Comparison of ENCODE assay signal across 1 cellular context in the genomic region with DNA sequence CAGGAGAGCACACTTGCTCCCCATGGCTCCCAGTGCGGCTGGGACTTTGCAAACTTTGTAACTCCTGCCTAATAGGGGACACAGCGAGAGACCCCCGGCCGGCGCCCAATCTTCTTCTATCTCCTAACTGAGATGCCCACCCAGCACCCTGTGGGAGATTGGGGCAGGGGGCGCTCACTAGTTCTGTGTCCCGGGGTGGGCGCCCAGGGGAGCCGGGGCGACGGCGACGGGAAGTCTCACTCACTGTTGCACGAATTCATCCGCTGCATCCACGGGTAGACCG.
TF ChIP-seq lines count a peak whose summit lies in the region.

No MANE protein-coding gene starts in this region.

TF ChIP-seq in endothelial cell of umbilical vein, 7 proteins besides CTCF, POLR2A, EP300 and RAD21:
- TF ChIP-seq, protein P1, sequence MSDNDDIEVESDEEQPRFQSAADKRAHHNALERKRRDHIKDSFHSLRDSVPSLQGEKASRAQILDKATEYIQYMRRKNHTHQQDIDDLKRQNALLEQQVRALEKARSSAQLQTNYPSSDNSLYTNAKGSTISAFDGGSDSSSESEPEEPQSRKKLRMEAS (IDR thresholded peaks at IDR 0.05; ENCODE audit: insufficient read depth, insufficient read length), result no peak
- TF ChIP-seq EZH2 (IDR thresholded peaks at IDR 0.05; ENCODE audit: borderline replicate concordance, low read depth, low read length, severe bottlenecking) (no peak), GATA2 (IDR thresholded peaks at IDR 0.05; ENCODE audit: insufficient read depth, insufficient read length, low read depth, low read length) (no peak), JUN (IDR thresholded peaks at IDR 0.05; ENCODE audit: borderline replicate concordance, insufficient read depth, insufficient read length, low read depth) (no peak), FOS (IDR thresholded peaks at IDR 0.05; ENCODE audit: borderline replicate concordance, insufficient read depth, low read length) (no peak), POLR2AphosphoS5 (IDR thresholded peaks at IDR 0.05; ENCODE audit: insufficient read depth, low read depth, low read length) (no peak), MYC (IDR thresholded peaks at IDR 0.05; ENCODE audit: low read depth, low read length) (no peak)
